Comparison of ENCODE assay signal across 16 cellular contexts in genomic region chr5:80998590-80998979, GRCh38. TPM values are rescaled to one million over a fixed set of nuclear protein-coding genes. Genes with fewer than 3 reads are reported as not detected.
DNase-seq lines count a peak whose midpoint lies in the region; ATAC-seq and TF ChIP-seq lines count a peak whose summit lies in the region.
"Had no signal": no experiment of that assay in that cellular context is flagged by ENCODE, and none has a peak within 500 bp of the region (broad histone marks: within the 10 kb centered on the region; RNA-seq: fewer than 3 reads in every experiment).

No MANE protein-coding gene starts in this region.

- H3K9me3 Mint-ChIP-seq in CD8-positive, alpha-beta T cell, result no peaks in the 10 kb centered on the region

- peak overlapping the region; percentile 90 for H3K27ac Mint-ChIP-seq in CD8-positive, alpha-beta T cell

- peaks cover 77% of the 10 kb centered on the region for H3K4me1 Mint-ChIP-seq in CD8-positive, alpha-beta T cell (ENCODE audit: low read depth)

- peaks cover 40% of the 10 kb centered on the region for H3K79me2 ChIP-seq in smooth muscle cell (ENCODE audit: low read depth)

- H3K9me3 ChIP-seq in CD8-positive, alpha-beta T cell (ENCODE audit: low read length), result no peaks in the 10 kb centered on the region
- H3K9me3 ChIP-seq in smooth muscle cell (replicated peaks; ENCODE audit: low read depth), result no peaks in the 10 kb centered on the region
- H3K9me3 ChIP-seq: body of pancreas, lower lobe of right lung, neutrophil, sigmoid colon, tibial nerve had no signal

- no peak for TF ChIP-seq CTCF in CD8-positive, alpha-beta T cell (IDR thresholded peaks at IDR 0.05)
- no peak for TF ChIP-seq CTCF in smooth muscle cell (IDR thresholded peaks at IDR 0.05; ENCODE audit: borderline replicate concordance, insufficient read depth, poor library complexity, severe bottlenecking)

- no peaks in the 10 kb centered on the region for H3K27me3 Mint-ChIP-seq in CD8-positive, alpha-beta T cell (ENCODE audit: low read depth)

- no peaks in the 10 kb centered on the region for H3K36me3 ChIP-seq in CD8-positive, alpha-beta T cell (ENCODE audit: insufficient read depth, low read length)
- H3K36me3 ChIP-seq in smooth muscle cell (ENCODE audit: low read depth), result no peaks in the 10 kb centered on the region
- H3K36me3 ChIP-seq: lower lobe of right lung, neutrophil, sigmoid colon, tibial nerve had no signal

- CTCF ChIA-PET in CD8-positive, alpha-beta T cell (lab: Charles Lee), result interaction anchor here (0.6 to 0.8 kb wide), 2 partner anchors 9 to 46 kb away, joined by 3 read pairs; no protein-coding TSS in a partner anchor

- peaks cover 6% of the 10 kb centered on the region for H4K20me1 ChIP-seq in smooth muscle cell (ENCODE audit: low read depth)

- H3K4me3 ChIP-seq in CD8-positive, alpha-beta T cell (ENCODE audit: low read depth, low read length), result peak overlapping the region; percentile 5
- no peak overlapping the region for H3K4me3 ChIP-seq in smooth muscle cell
- H3K4me3 ChIP-seq: body of pancreas, lower lobe of right lung, sigmoid colon, tibial nerve had no signal

- ATAC-seq in CD8-positive, alpha-beta T cell, result peak; percentile 41
- ATAC-seq in GM19397 (IDR thresholded peaks at IDR 0.05; ENCODE audit: unreplicated experiment), result no peak
- ATAC-seq: body of pancreas, lower lobe of right lung had no signal

- POLR2A ChIA-PET in CD8-positive, alpha-beta T cell (lab: Charles Lee), result no interaction called here

- DNase-seq in CD8-positive, alpha-beta T cell, result peak in 1 of 7 experiments; percentile 20
- DNase-seq in activated CD4-positive, alpha-beta T cell treated with anti-CD3 and anti-CD28 coated beads for 4 hours, result peak; percentile 49 to 57
- DNase-seq in activated naive CD4-positive, alpha-beta T cell treated with anti-CD3 and anti-CD28 coated beads, Interleukin-2, amount 50 U/mL, for 16 hours, result peak; percentile 56
- DNase-seq in stimulated activated CD4-positive, alpha-beta T cell treated with anti-CD3 and anti-CD28 coated beads, Interleukin-2, amount 100 ng/mL, for 24 hours, result peak; percentile 46 to 50
- DNase-seq in anterior cingulate cortex (lab: John Stamatoyannopoulos, UW) (no peak), smooth muscle cell (lab: John Stamatoyannopoulos, UW; ENCODE audit: unreplicated experiment) (no peak)
- no peak for DNase-seq in stimulated activated naive CD4-positive, alpha-beta T cell treated with Interleukin-2 at 50 U/mL for 16 hours (lab: John Stamatoyannopoulos, UW)
- DNase-seq: body of pancreas, DMS53, lower lobe of right lung, NCI-H2029, Right ventricle myocardium superior, sigmoid colon had no signal

- no peaks in the 10 kb centered on the region for H3K27me3 ChIP-seq in CD8-positive, alpha-beta T cell (ENCODE audit: insufficient read depth, low read length)
- H3K27me3 ChIP-seq in smooth muscle cell (ENCODE audit: low read depth), result no peaks in the 10 kb centered on the region
- H3K27me3 ChIP-seq: body of pancreas, sigmoid colon, tibial nerve had no signal

- intact Hi-C loops in CD8-positive, alpha-beta T cell (cut with DNase I, micrococcal nuclease), result loop anchor here in 1 of 2 experiments (1.0 kb wide), 1 partner anchor 8 kb away; no protein-coding TSS in a partner anchor

- peak overlapping the region; percentile 73 for H3K4me3 Mint-ChIP-seq in CD8-positive, alpha-beta T cell

- no peak overlapping the region for H3K9ac ChIP-seq in smooth muscle cell (ENCODE audit: low read depth)

- no peaks in the 10 kb centered on the region for H3K36me3 Mint-ChIP-seq in CD8-positive, alpha-beta T cell

- no peak overlapping the region for H3K4me2 ChIP-seq in smooth muscle cell

- WGBS in smooth muscle cell (ENCODE audit: low lambda C conversion rate), result 79% methylated on average over 5 of the region's 5 CpGs

- H3F3A ChIP-seq in smooth muscle cell (ENCODE audit: low read depth), result no peaks in the 10 kb centered on the region

- peaks cover 59% of the 10 kb centered on the region for H3K4me1 ChIP-seq in CD8-positive, alpha-beta T cell (ENCODE audit: insufficient read depth, low read length)
- H3K4me1 ChIP-seq in smooth muscle cell (ENCODE audit: low read depth), result no peaks in the 10 kb centered on the region
- H3K4me1 ChIP-seq: body of pancreas, lower lobe of right lung, tibial nerve had no signal

- H2AFZ ChIP-seq in smooth muscle cell (ENCODE audit: low read depth), result no peak overlapping the region

- no peak overlapping the region for H3K27ac ChIP-seq in CD8-positive, alpha-beta T cell (ENCODE audit: low read depth, low read length)
- H3K27ac ChIP-seq in smooth muscle cell (ENCODE audit: low read depth), result no peak overlapping the region
- H3K27ac ChIP-seq: body of pancreas, lower lobe of right lung, neutrophil, sigmoid colon, tibial nerve had no signal

RNA-seq across cellular contexts. Expression of gene RASGRF2, which starts 38.4 kb away (rescaled TPM):
- 10 to 100 TPM; 25.4 to 25.6 TPM for total RNA-seq in CD8-positive, alpha-beta T cell
- total RNA-seq in smooth muscle cell, result 24.7 and 33.8 TPM in 2 replicates
- 11.1 and 16.7 TPM in 2 replicates for polyA plus RNA-seq in smooth muscle cell

Comparison
In these comparisons a context has a peak if more than half of its experiments do, and no peak if none do; other contexts are left out.
1. DNase-seq: peak in activated CD4-positive, alpha-beta T cell treated with anti-CD3 and anti-CD28 coated beads for 4 hours (2 of 2), activated naive CD4-positive, alpha-beta T cell treated with anti-CD3 and anti-CD28 coated beads, Interleukin-2, amount 50 U/mL, for 16 hours (single experiment) and stimulated activated CD4-positive, alpha-beta T cell treated with anti-CD3 and anti-CD28 coated beads, Interleukin-2, amount 100 ng/mL, for 24 hours (2 of 2); none in anterior cingulate cortex (0 of 58), stimulated activated naive CD4-positive, alpha-beta T cell treated with Interleukin-2 at 50 U/mL for 16 hours (single experiment) and smooth muscle cell (single experiment).